ENCODE assay signal across 9 cellular contexts in the genomic region with DNA sequence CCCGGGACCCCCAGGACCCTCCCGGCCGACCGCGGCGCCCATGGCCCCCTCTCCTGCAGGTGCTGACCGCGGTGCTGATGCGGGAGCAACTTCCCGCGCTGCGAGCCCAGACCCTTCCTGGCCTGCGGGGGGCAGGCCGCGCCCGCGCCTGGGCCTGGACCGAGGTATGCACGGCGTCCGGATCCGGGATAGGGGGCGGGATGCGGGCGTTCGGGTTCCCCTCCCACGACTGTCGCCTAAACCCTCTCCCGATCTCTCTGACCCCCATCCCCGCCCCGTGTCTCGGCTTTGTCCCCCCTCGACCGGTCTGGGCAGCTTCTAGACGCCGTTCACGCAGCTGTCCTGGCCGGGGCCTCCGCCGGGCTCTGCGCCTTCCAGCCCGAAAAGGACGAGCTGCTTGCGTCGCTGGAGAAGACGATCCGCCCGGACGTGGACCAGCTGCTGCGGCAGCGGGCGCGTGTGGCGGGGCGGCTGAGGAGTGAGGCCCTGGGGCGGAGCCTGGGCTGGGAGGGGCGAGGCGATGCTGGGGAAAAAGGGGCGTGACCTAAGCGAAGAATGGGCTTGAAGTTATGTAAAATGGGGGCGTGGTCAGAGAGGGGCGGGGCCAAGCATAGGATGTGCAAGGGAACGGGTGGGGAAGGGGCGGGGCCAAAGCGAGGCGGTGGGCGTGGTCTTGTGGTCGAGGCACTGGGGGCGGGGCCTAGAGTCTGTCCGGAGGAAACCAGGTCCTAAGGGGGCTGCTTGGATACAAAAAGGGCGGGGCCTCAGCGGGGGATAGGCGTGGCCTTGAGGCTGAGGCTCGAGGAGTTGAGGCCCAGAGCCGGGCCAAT. TPM values are rescaled to one million over a fixed set of nuclear protein-coding genes. Genes with fewer than 3 reads are reported as not detected.
DNase-seq lines count a peak whose midpoint lies in the region; ATAC-seq, FAIRE-seq and TF ChIP-seq lines count a peak whose summit lies in the region.
"Had no signal": no experiment of that assay in that cellular context is flagged by ENCODE, and none has a peak within 500 bp of the region (broad histone marks: within the 10 kb centered on the region; RNA-seq: fewer than 3 reads in every experiment).

No MANE protein-coding gene starts in this region.

- H3K27ac ChIP-seq in hepatocyte, result no peak overlapping the region
- H3K27ac ChIP-seq in rectal smooth muscle tissue (ENCODE audit: low read depth, low read length), result peak overlapping the region; percentile 40

- H3K4me2 ChIP-seq in hepatocyte, result peak overlapping the region; percentile 91

- DNase-seq in DMS 273 treated with DMSO at 0.1 percent for 48 hours (lab: John Stamatoyannopoulos, UW) (peak; percentile 81), NCI-H2081 (lab: John Stamatoyannopoulos, UW) (peak; percentile 79 to 91), T1000 (lab: John Stamatoyannopoulos, UW) (peak; percentile 96), astrocyte of the cerebellum (ENCODE audit: low read depth) (peak; percentile 73), hepatocyte (ENCODE audit: low spot score) (peak; percentile 91), urothelium cell line (ENCODE audit: low spot score) (peak; percentile 85)

- in situ Hi-C loops in astrocyte of the cerebellum (cut with HindIII; ENCODE audit: low sequenced_read_pairs), result no loop called here

- TF ChIP-seq CTCF in astrocyte of the cerebellum (IDR thresholded peaks at IDR 0.05; ENCODE audit: low read depth, low read length, missing control alignments) (peak; percentile 34), hepatocyte (IDR thresholded peaks at IDR 0.05; ENCODE audit: poor library complexity) (peak; percentile 36)

- under 1% methylated on average over 37 of the region's 75 CpGs for WGBS in hepatocyte (ENCODE audit: low lambda C conversion rate, missing lambda C conversion rate)

- H4K20me1 ChIP-seq in hepatocyte (ENCODE audit: insufficient read depth, poor library complexity, severe bottlenecking), result no peaks in the 10 kb centered on the region

- H2AFZ ChIP-seq in hepatocyte, result peak overlapping the region; percentile 51

- FAIRE-seq in urothelium cell line (lab: Jason Lieb, UNC), result no peak
- FAIRE-seq: endometrium had no signal

- H3K4me3 ChIP-seq in astrocyte of the cerebellum (ENCODE audit: low read depth, low read length), result peak overlapping the region; percentile 41
- H3K4me3 ChIP-seq in hepatocyte, result peak overlapping the region; percentile 19
- peak overlapping the region; percentile 64 for H3K4me3 ChIP-seq in rectal smooth muscle tissue (ENCODE audit: low read length)

- H3K27me3 ChIP-seq in hepatocyte, result peaks cover 15% of the 10 kb centered on the region
- no peaks in the 10 kb centered on the region for H3K27me3 ChIP-seq in rectal smooth muscle tissue (ENCODE audit: control insufficient read depth, insufficient read depth, low read length)

- H3K9me2 ChIP-seq in hepatocyte (replicated peaks; ENCODE audit: insufficient read depth), result no peaks in the 10 kb centered on the region

- H3K79me2 ChIP-seq in hepatocyte, result no peaks in the 10 kb centered on the region

- H3K9me3 ChIP-seq in hepatocyte (ENCODE audit: low read depth), result no peaks in the 10 kb centered on the region

- ATAC-seq in HG02678 (IDR thresholded peaks at IDR 0.05; ENCODE audit: unreplicated experiment), result peak; percentile 66

- H3K9ac ChIP-seq in rectal smooth muscle tissue (ENCODE audit: low read length), result no peak overlapping the region

- H3K4me1 ChIP-seq in hepatocyte (ENCODE audit: insufficient read depth), result peaks cover 9% of the 10 kb centered on the region
- peaks cover 6% of the 10 kb centered on the region for H3K4me1 ChIP-seq in rectal smooth muscle tissue (ENCODE audit: control insufficient read depth, insufficient read depth, low read length)

- H3K36me3 ChIP-seq in hepatocyte (replicated peaks; ENCODE audit: insufficient read depth, low read depth) (no peaks in the 10 kb centered on the region), rectal smooth muscle tissue (ENCODE audit: control insufficient read depth, insufficient read depth, low read length) (no peaks in the 10 kb centered on the region)

RNA-seq across cellular contexts. Expression of gene COLGALT1, which starts 15.9 kb away (rescaled TPM):
- 55.4 and 61.3 TPM in 2 replicates for total RNA-seq in hepatocyte
- polyA plus RNA-seq in hepatocyte, result 54.9 and 58.9 TPM in 2 replicates

RNA-seq across cellular contexts. Expression of gene PGLS, which starts 28.1 kb away (rescaled TPM):
- total RNA-seq in hepatocyte, result 89.9 and 94.4 TPM in 2 replicates
- 98.7 and 122 TPM in 2 replicates for polyA plus RNA-seq in hepatocyte
